Comparison of ENCODE assay signal across 8 cellular contexts in genomic region chr11:18322818-18323570, GRCh38. TPM values are rescaled to one million over a fixed set of nuclear protein-coding genes. Genes with fewer than 3 reads are reported as not detected.
DNase-seq lines count a peak whose midpoint lies in the region; ATAC-seq and TF ChIP-seq lines count a peak whose summit lies in the region.

No MANE protein-coding gene starts in this region.

- peaks cover 55% of the 10 kb centered on the region for H3K4me1 Mint-ChIP-seq in T-helper 2 cell treated with Interferon-gamma antibody and Interleukin-4, amounts not matched to agents 5 μg/mL and 100 μg/mL, for 36 hours (ENCODE audit: low read depth)
- peaks cover 70% of the 10 kb centered on the region for H3K4me1 Mint-ChIP-seq in activated B cell treated with CpG ODN at 0.5 μM for 24 hours

- intact Hi-C loops in activated B cell treated with CpG ODN at 0.5 μM for 24 hours (cut with micrococcal nuclease), result loop anchor here (1.0 to 10.0 kb wide), 12 partner anchors 12 to 971 kb away; partner anchors contain the start of genes IGSF22, LDHA, NCR3LG1 and SAAL1

- peaks cover 26% of the 10 kb centered on the region for H3K36me3 Mint-ChIP-seq in T-helper 2 cell treated with Interferon-gamma antibody and Interleukin-4, amounts not matched to agents 5 μg/mL and 100 μg/mL, for 36 hours (ENCODE audit: low read depth)
- peaks cover 59% of the 10 kb centered on the region for H3K36me3 Mint-ChIP-seq in activated B cell treated with CpG ODN at 0.5 μM for 24 hours (ENCODE audit: low read depth)

- ATAC-seq in activated B cell treated with CpG ODN at 0.5 μM for 24 hours (ENCODE audit: low read depth) (no peak), HG03354 (IDR thresholded peaks at IDR 0.05; ENCODE audit: poor library complexity, severe bottlenecking, unreplicated experiment) (no peak), GM18858 (IDR thresholded peaks at IDR 0.05; ENCODE audit: unreplicated experiment) (no peak)

- CTCF ChIA-PET in activated B cell treated with CpG ODN at 0.5 μM for 24 hours (lab: Charles Lee), result interaction anchor here (2.4 kb wide), 1 partner anchor 79 kb away, joined by 8 read pairs; no protein-coding TSS in a partner anchor

- H3K4me3 ChIP-seq in iPS-18a (ENCODE audit: low read length) (peak overlapping the region; percentile 91), stomach smooth muscle (ENCODE audit: low read length in 2 of 2) (peak overlapping the region; percentile 84 to 93)

- H3K36me3 ChIP-seq in iPS-18a (ENCODE audit: control insufficient read depth, low read depth, low read length) (peaks cover 18% of the 10 kb centered on the region), stomach smooth muscle (ENCODE audit: control insufficient read depth in 2 of 2, insufficient read depth in 2 of 2, low read length in 2 of 2) (peaks cover 0 to 3% of the 10 kb centered on the region in 2 donors)

- no peak for TF ChIP-seq CTCF in activated B cell treated with CpG ODN at 0.5 μM for 24 hours (IDR thresholded peaks at IDR 0.05)

- H3K9ac ChIP-seq in iPS-18a (ENCODE audit: low read length), result peak overlapping the region; percentile 94
- peak overlapping the region; percentile 84 to 89 for H3K9ac ChIP-seq in stomach smooth muscle (ENCODE audit: low read length in 2 of 2)

- H3K27ac Mint-ChIP-seq in T-helper 2 cell treated with Interferon-gamma antibody and Interleukin-4, amounts not matched to agents 5 μg/mL and 100 μg/mL, for 36 hours, result peak overlapping the region; percentile 99
- H3K27ac Mint-ChIP-seq in activated B cell treated with CpG ODN at 0.5 μM for 24 hours, result peak overlapping the region; percentile 100

- peak overlapping the region; percentile 97 for H3K4me3 Mint-ChIP-seq in T-helper 2 cell treated with Interferon-gamma antibody and Interleukin-4, amounts not matched to agents 5 μg/mL and 100 μg/mL, for 36 hours
- peak overlapping the region; percentile 99 for H3K4me3 Mint-ChIP-seq in activated B cell treated with CpG ODN at 0.5 μM for 24 hours

- no peak for DNase-seq in T-helper 2 cell treated with Interferon-gamma antibody and Interleukin-4, amounts not matched to agents 5 μg/mL and 100 μg/mL, for 36 hours (ENCODE audit: low spot score)
- no peak for DNase-seq in T-helper 2 cell
- no peak for DNase-seq in activated B cell treated with CpG ODN at 0.5 μM for 24 hours
- DNase-seq in caudate nucleus (lab: John Stamatoyannopoulos, UW), result no peak

- no peaks in the 10 kb centered on the region for H3K27me3 Mint-ChIP-seq in T-helper 2 cell treated with Interferon-gamma antibody and Interleukin-4, amounts not matched to agents 5 μg/mL and 100 μg/mL, for 36 hours (ENCODE audit: low read depth)
- H3K27me3 Mint-ChIP-seq in activated B cell treated with CpG ODN at 0.5 μM for 24 hours, result no peaks in the 10 kb centered on the region

- H3K27me3 ChIP-seq in iPS-18a (ENCODE audit: control insufficient read depth, insufficient read depth, low read length), result no peaks in the 10 kb centered on the region
- H3K27me3 ChIP-seq in stomach smooth muscle (ENCODE audit: control insufficient read depth in 1 of 2, insufficient read depth in 2 of 2, low read length in 2 of 2), result no peaks in the 10 kb centered on the region

- no peaks in the 10 kb centered on the region for H3K9me3 ChIP-seq in iPS-18a (ENCODE audit: control insufficient read depth, low read depth, low read length)
- no peaks in the 10 kb centered on the region for H3K9me3 ChIP-seq in stomach smooth muscle (ENCODE audit: control insufficient read depth in 2 of 2, low read length in 2 of 2)

- POLR2A ChIA-PET in activated B cell treated with CpG ODN at 0.5 μM for 24 hours (lab: Charles Lee), result interaction anchor here (0.6 to 4.4 kb wide), 15 partner anchors 7 to 311 kb away, joined by 3 to 69 read pairs (median 8); partner anchors contain the start of genes LDHA, SAAL1, SERGEF and SPTY2D1

- H3K27ac ChIP-seq in iPS-18a (ENCODE audit: low read length) (no peak overlapping the region), stomach smooth muscle (ENCODE audit: low read length) (no peak overlapping the region), caudate nucleus (ENCODE audit: low read depth, low read length) (no peak overlapping the region)

- H3K4me1 ChIP-seq in iPS-18a (ENCODE audit: control insufficient read depth, low read depth, low read length), result peaks cover 9% of the 10 kb centered on the region
- peaks cover 19% of the 10 kb centered on the region for H3K4me1 ChIP-seq in stomach smooth muscle (ENCODE audit: control insufficient read depth, insufficient read depth, low read length)

- H3K9me3 Mint-ChIP-seq in T-helper 2 cell treated with Interferon-gamma antibody and Interleukin-4, amounts not matched to agents 5 μg/mL and 100 μg/mL, for 36 hours, result no peaks in the 10 kb centered on the region
- no peaks in the 10 kb centered on the region for H3K9me3 Mint-ChIP-seq in activated B cell treated with CpG ODN at 0.5 μM for 24 hours

RNA-seq across cellular contexts. Expression of gene GTF2H1, which starts 0.6 kb away (rescaled TPM):
- 60.3 and 71.5 TPM in 2 replicates for total RNA-seq in activated B cell treated with CpG ODN at 0.5 μM for 24 hours

RNA-seq across cellular contexts. Expression of gene HPS5, which starts 1.1 kb away (rescaled TPM):
- total RNA-seq in activated B cell treated with CpG ODN at 0.5 μM for 24 hours, result 42.6 and 51.0 TPM in 2 replicates

RNA-seq across cellular contexts. Expression of gene SAA1, which starts 56.9 kb away (rescaled TPM):
- not detected in 2 replicates for total RNA-seq in activated B cell treated with CpG ODN at 0.5 μM for 24 hours
